22 cellular contexts compared by ENCODE assay signal in the genomic region with DNA sequence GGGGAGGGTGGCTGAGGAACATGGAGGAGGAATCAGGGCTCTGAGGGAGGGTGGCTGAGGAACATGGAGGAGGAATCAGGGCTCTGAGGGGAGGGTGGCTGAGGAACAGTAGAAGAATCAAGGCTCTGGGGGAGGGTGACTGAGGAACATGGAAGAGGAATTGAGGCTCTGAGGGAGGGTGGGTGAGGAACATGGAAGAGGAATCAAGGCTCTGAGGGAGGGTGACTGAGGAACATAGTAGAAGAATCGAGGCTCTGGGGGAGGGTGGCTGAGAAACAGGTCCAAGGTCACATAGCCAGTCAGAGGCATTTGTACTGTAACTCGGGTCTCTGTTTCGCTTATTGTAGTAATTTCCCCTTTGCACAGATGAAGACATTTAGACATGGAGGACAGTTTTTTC.
DNase-seq lines count a peak whose midpoint lies in the region; ATAC-seq and TF ChIP-seq lines count a peak whose summit lies in the region.
"Had no signal": no experiment of that assay in that cellular context is flagged by ENCODE, and none has a peak within 500 bp of the region (broad histone marks: within the 10 kb centered on the region; RNA-seq: fewer than 3 reads in every experiment).

No MANE protein-coding gene starts in this region.

- H2AFZ ChIP-seq in neural progenitor cell (replicated peaks) = no peak overlapping the region

- no peaks in the 10 kb centered on the region for H3K27me3 ChIP-seq in neural progenitor cell
- H3K27me3 ChIP-seq: BE2C, dorsolateral prefrontal cortex, thyroid gland had no signal

- peaks cover 2% of the 10 kb centered on the region for H3K36me3 Mint-ChIP-seq in activated naive CD8-positive, alpha-beta T cell
- H3K36me3 Mint-ChIP-seq in activated naive CD8-positive, alpha-beta T cell treated with anti-CD3 and anti-CD28 coated beads, Interleukin-2, amount 50 U/mL, for 24 hours (ENCODE audit: low read depth) = no peaks in the 10 kb centered on the region
- H3K36me3 Mint-ChIP-seq in WTC11 (peaks cover 3% of the 10 kb centered on the region), neural progenitor cell (peaks cover 26% of the 10 kb centered on the region), progenitor cell of endocrine pancreas (ENCODE audit: insufficient read depth) (peaks cover 10% of the 10 kb centered on the region)

- peak overlapping the region; percentile 19 for H3K27ac Mint-ChIP-seq in activated naive CD8-positive, alpha-beta T cell
- H3K27ac Mint-ChIP-seq in activated naive CD8-positive, alpha-beta T cell treated with anti-CD3 and anti-CD28 coated beads, Interleukin-2, amount 50 U/mL, for 24 hours = no peak overlapping the region
- H3K27ac Mint-ChIP-seq in WTC11 (peak overlapping the region; percentile 5; the same call in 1 of the 2 replicates), neural progenitor cell (peak overlapping the region; percentile 39), progenitor cell of endocrine pancreas (no peak overlapping the region)

- ATAC-seq in activated naive CD8-positive, alpha-beta T cell treated with anti-CD3 and anti-CD28 coated beads, Interleukin-2, amount 50 U/mL, for 24 hours = no peak
- ATAC-seq in WTC11 = no peak
- ATAC-seq: activated T-cell treated with anti-CD3 and anti-CD28 coated beads, Interleukin-2, amount 50 U/mL, for 4 hours had no signal

- no peaks in the 10 kb centered on the region for H3K27me3 Mint-ChIP-seq in activated naive CD8-positive, alpha-beta T cell
- no peaks in the 10 kb centered on the region for H3K27me3 Mint-ChIP-seq in activated naive CD8-positive, alpha-beta T cell treated with anti-CD3 and anti-CD28 coated beads, Interleukin-2, amount 50 U/mL, for 24 hours
- no peaks in the 10 kb centered on the region for H3K27me3 Mint-ChIP-seq in WTC11 (ENCODE audit: low read depth)
- H3K27me3 Mint-ChIP-seq in neural progenitor cell (ENCODE audit: insufficient read depth, low read depth) = no peaks in the 10 kb centered on the region
- no peaks in the 10 kb centered on the region for H3K27me3 Mint-ChIP-seq in progenitor cell of endocrine pancreas

- no peaks in the 10 kb centered on the region for H3K9me3 Mint-ChIP-seq in activated naive CD8-positive, alpha-beta T cell (ENCODE audit: low read depth)
- no peaks in the 10 kb centered on the region for H3K9me3 Mint-ChIP-seq in activated naive CD8-positive, alpha-beta T cell treated with anti-CD3 and anti-CD28 coated beads, Interleukin-2, amount 50 U/mL, for 24 hours
- H3K9me3 Mint-ChIP-seq in WTC11 = peaks cover 10% of the 10 kb centered on the region
- H3K9me3 Mint-ChIP-seq in neural progenitor cell = peaks cover 12% of the 10 kb centered on the region
- peaks cover 10% of the 10 kb centered on the region for H3K9me3 Mint-ChIP-seq in progenitor cell of endocrine pancreas (ENCODE audit: low read depth)
- H3K9me3 Mint-ChIP-seq: activated T-cell treated with anti-CD3 and anti-CD28 coated beads, Interleukin-2, amount 50 U/mL, for 4 hours had no signal

- no peaks in the 10 kb centered on the region for H3K79me2 ChIP-seq in neural progenitor cell (ENCODE audit: low read depth)

- no peaks in the 10 kb centered on the region for H4K20me1 ChIP-seq in neural progenitor cell (ENCODE audit: low read depth)

- H3K4me1 ChIP-seq in neural progenitor cell = peaks cover 5% of the 10 kb centered on the region
- H3K4me1 ChIP-seq: A549, Caco-2 had no signal

- H3K4me3 Mint-ChIP-seq in activated naive CD8-positive, alpha-beta T cell = no peak overlapping the region
- H3K4me3 Mint-ChIP-seq in activated naive CD8-positive, alpha-beta T cell treated with anti-CD3 and anti-CD28 coated beads, Interleukin-2, amount 50 U/mL, for 24 hours = no peak overlapping the region
- H3K4me3 Mint-ChIP-seq in WTC11 (no peak overlapping the region), neural progenitor cell (no peak overlapping the region), progenitor cell of endocrine pancreas (ENCODE audit: low read depth) (no peak overlapping the region)
- H3K4me3 Mint-ChIP-seq: activated T-cell treated with anti-CD3 and anti-CD28 coated beads, Interleukin-2, amount 50 U/mL, for 4 hours had no signal

- H3K27ac ChIP-seq in neural progenitor cell = no peak overlapping the region
- H3K27ac ChIP-seq: A549, epithelial cell of prostate, thyroid gland had no signal

- H3K4me1 Mint-ChIP-seq in activated naive CD8-positive, alpha-beta T cell (ENCODE audit: low read depth) = peaks cover 37% of the 10 kb centered on the region
- peaks cover 38% of the 10 kb centered on the region for H3K4me1 Mint-ChIP-seq in activated naive CD8-positive, alpha-beta T cell treated with anti-CD3 and anti-CD28 coated beads, Interleukin-2, amount 50 U/mL, for 24 hours
- H3K4me1 Mint-ChIP-seq in WTC11 (peaks cover 49% of the 10 kb centered on the region), neural progenitor cell (peaks cover 45% of the 10 kb centered on the region), progenitor cell of endocrine pancreas (ENCODE audit: low read depth) (peaks cover 19% of the 10 kb centered on the region)

- H3K4me3 ChIP-seq in neural progenitor cell = no peak overlapping the region
- H3K4me3 ChIP-seq: A549, dorsolateral prefrontal cortex, thyroid gland had no signal

- H3F3A ChIP-seq in neural progenitor cell (ENCODE audit: low read depth) = no peaks in the 10 kb centered on the region

- H3K9me3 ChIP-seq in neural progenitor cell (ENCODE audit: low read depth) = no peaks in the 10 kb centered on the region
- H3K9me3 ChIP-seq: A549, BE2C, Caco-2, thyroid gland had no signal

- no peak overlapping the region for H3K4me2 ChIP-seq in neural progenitor cell
- H3K4me2 ChIP-seq: A549 had no signal

- POLR2A ChIA-PET in WTC11 (lab: Charles Lee) = no interaction called here

- no peak overlapping the region for H3K9ac ChIP-seq in neural progenitor cell

- TF ChIP-seq CTCF in WTC11 (IDR thresholded peaks at IDR 0.05) = no peak
- TF ChIP-seq CTCF in neural progenitor cell (IDR thresholded peaks at IDR 0.05) = no peak
- no peak for TF ChIP-seq CTCF in progenitor cell of endocrine pancreas (IDR thresholded peaks at IDR 0.05; ENCODE audit: unreplicated experiment)

- DNase-seq in activated naive CD8-positive, alpha-beta T cell treated with anti-CD3 and anti-CD28 coated beads, Interleukin-2, amount 50 U/mL, for 24 hours = no peak
- DNase-seq in WTC11 (ENCODE audit: low spot score) (no peak), neural progenitor cell (ENCODE audit: low spot score) (no peak), DMS53 (lab: John Stamatoyannopoulos, UW) (no peak), DMS79 treated with DMSO at 0.1 percent for 48 hours (lab: John Stamatoyannopoulos, UW) (no peak), NCI-H446 treated with DMSO at 0.1 percent for 48 hours (lab: John Stamatoyannopoulos, UW) (no peak), progenitor cell of endocrine pancreas (ENCODE audit: low spot score, unreplicated experiment) (no peak)
- DNase-seq: activated naive CD4-positive, alpha-beta T cell; activated T-cell treated with anti-CD3 and anti-CD28 coated beads, Interleukin-2, amount 50 U/mL, for 4 hours; central memory CD4-positive, alpha-beta T cell; dorsolateral prefrontal cortex; midbrain; NCI-H510A treated with DMSO at 0.1 percent for 48 hours; small intestine; stimulated activated naive CD4-positive, alpha-beta T cell treated with Interleukin-2 at 50 U/mL for 16 hours; SW 1271 had no signal

- CTCF ChIA-PET in WTC11 (lab: Charles Lee) = interaction anchor here (0.6 to 3.0 kb wide), 14 partner anchors 11 to 535 kb away, joined by 3 to 30 read pairs (median 4); partner anchors contain the start of gene PDSS2

- H3K36me3 ChIP-seq in neural progenitor cell = peaks cover 3% of the 10 kb centered on the region
- H3K36me3 ChIP-seq: BE2C, thyroid gland had no signal

TF ChIP-seq in WTC11, 78 proteins besides CTCF, POLR2A, EP300 and RAD21:
- TF ChIP-seq, protein P1, sequence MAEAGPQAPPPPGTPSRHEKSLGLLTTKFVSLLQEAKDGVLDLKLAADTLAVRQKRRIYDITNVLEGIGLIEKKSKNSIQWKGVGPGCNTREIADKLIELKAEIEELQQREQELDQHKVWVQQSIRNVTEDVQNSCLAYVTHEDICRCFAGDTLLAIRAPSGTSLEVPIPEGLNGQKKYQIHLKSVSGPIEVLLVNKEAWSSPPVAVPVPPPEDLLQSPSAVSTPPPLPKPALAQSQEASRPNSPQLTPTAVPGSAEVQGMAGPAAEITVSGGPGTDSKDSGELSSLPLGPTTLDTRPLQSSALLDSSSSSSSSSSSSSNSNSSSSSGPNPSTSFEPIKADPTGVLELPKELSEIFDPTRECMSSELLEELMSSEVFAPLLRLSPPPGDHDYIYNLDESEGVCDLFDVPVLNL (CRISPR knock-in tag; IDR thresholded peaks at IDR 0.05; ENCODE audit: borderline replicate concordance, low read depth) = no peak
- no peak for TF ChIP-seq ATF2 (CRISPR knock-in tag; IDR thresholded peaks at IDR 0.05; ENCODE audit: borderline replicate concordance, low read depth)
- TF ChIP-seq, protein P2, sequence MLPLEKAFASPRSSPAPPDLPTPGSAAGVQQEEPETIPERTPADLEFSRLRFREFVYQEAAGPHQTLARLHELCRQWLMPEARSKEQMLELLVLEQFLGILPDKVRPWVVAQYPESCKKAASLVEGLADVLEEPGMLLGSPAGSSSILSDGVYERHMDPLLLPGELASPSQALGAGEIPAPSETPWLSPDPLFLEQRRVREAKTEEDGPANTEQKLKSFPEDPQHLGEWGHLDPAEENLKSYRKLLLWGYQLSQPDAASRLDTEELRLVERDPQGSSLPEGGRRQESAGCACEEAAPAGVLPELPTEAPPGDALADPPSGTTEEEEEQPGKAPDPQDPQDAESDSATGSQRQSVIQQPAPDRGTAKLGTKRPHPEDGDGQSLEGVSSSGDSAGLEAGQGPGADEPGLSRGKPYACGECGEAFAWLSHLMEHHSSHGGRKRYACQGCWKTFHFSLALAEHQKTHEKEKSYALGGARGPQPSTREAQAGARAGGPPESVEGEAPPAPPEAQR (CRISPR knock-in tag; IDR thresholded peaks at IDR 0.05) = no peak
- no peak for TF ChIP-seq SP1 (CRISPR knock-in tag; conservative IDR thresholded peaks at IDR 0.05)
- no peak for TF ChIP-seq OVOL2 (CRISPR knock-in tag; IDR thresholded peaks at IDR 0.05; ENCODE audit: borderline replicate concordance)
- no peak for TF ChIP-seq TCF7 (CRISPR knock-in tag; IDR thresholded peaks at IDR 0.05; ENCODE audit: low read depth)

Comparison
In these comparisons a context has a peak if more than half of its experiments do, and no peak if none do; other contexts are left out.
1. H3K27ac Mint-ChIP-seq: peak in activated naive CD8-positive, alpha-beta T cell (single experiment), WTC11 (single experiment) and neural progenitor cell (single experiment); none in activated naive CD8-positive, alpha-beta T cell treated with anti-CD3 and anti-CD28 coated beads, Interleukin-2, amount 50 U/mL, for 24 hours (single experiment) and progenitor cell of endocrine pancreas (single experiment).